ENCODE assay signal across 1 cellular context in the genomic region with DNA sequence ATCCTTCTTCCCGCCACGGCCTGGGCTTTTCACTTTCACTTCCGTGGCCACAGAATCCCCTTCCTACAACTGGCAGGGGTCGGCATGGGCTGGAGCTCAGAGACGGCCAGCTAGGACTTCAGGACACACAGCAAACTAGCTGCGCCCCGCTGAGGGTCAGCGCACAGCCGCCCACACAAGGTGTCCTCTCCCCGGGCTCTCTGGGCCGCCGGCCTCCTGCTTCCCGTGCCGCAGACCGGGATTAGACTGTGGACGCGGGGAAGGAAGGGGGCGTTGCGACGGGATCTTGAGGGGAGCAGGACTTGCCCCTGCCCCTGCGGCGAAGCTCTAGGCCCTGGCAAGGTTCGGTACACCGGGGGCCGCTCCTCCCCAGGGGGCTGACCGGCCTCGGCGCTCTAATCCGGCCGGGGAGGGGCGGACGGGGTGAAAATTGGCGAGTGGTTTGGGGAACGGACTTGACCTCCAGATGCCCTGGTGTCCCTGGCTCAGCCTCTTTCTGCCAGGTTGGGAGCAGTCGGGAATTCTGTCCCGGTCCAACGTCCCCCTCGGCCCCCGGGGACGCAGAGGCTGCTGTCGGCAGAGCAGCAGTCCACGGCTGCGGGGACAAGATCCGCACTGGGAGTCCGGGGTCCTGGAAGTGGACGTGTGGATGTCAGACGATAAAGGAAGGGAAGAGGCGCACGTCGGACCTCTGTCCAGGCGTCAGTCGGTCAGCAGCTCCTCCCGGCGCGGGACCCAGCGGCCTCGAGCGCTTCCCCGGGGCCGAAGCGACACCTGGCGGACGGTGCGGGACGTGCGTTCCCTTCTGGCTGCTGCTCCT.
A peak's percentile ranks its signal among the peaks of the same experiment; 100 is the strongest.
TF ChIP-seq lines count a peak whose summit lies in the region.

No MANE protein-coding gene starts in this region.

TF ChIP-seq in HepG2, 621 proteins besides CTCF, POLR2A, EP300 and RAD21 (continued from another document and continues in another):
- TF ChIP-seq JUNB (CRISPR knock-in tag; IDR thresholded peaks at IDR 0.05; ENCODE audit: borderline replicate concordance) (no peak), ATF7 (IDR thresholded peaks at IDR 0.05) (no peak), ATF7 (CRISPR knock-in tag; IDR thresholded peaks at IDR 0.05) (no peak), ZNF850 (CRISPR knock-in tag; conservative IDR thresholded peaks at IDR 0.05) (no peak), PAX8 (CRISPR knock-in tag; IDR thresholded peaks at IDR 0.05; ENCODE audit: borderline replicate concordance) (no peak), SMAD9 (CRISPR knock-in tag; IDR thresholded peaks at IDR 0.05) (no peak), ZNF746 (CRISPR knock-in tag; IDR thresholded peaks at IDR 0.05) (no peak), PHF20 (CRISPR knock-in tag; IDR thresholded peaks at IDR 0.05) (no peak; the same call in 1 of the 2 replicates), SMAD1 (CRISPR knock-in tag; IDR thresholded peaks at IDR 0.05; ENCODE audit: borderline replicate concordance, low read depth) (no peak), ZBTB42 (CRISPR knock-in tag; IDR thresholded peaks at IDR 0.05) (no peak), THAP11 (CRISPR knock-in tag; IDR thresholded peaks at IDR 0.05) (no peak), ZNF30 (CRISPR knock-in tag; IDR thresholded peaks at IDR 0.05) (no peak), ZNF430 (CRISPR knock-in tag; IDR thresholded peaks at IDR 0.05) (no peak), ZNF737 (CRISPR knock-in tag; IDR thresholded peaks at IDR 0.05; ENCODE audit: borderline replicate concordance) (no peak), GFI1 (CRISPR knock-in tag; IDR thresholded peaks at IDR 0.05; ENCODE audit: borderline replicate concordance) (no peak), SATB2 (CRISPR knock-in tag; IDR thresholded peaks at IDR 0.05) (no peak), ESRRA (CRISPR knock-in tag; IDR thresholded peaks at IDR 0.05; ENCODE audit: low read depth) (no peak), ZNF589 (CRISPR knock-in tag; conservative IDR thresholded peaks at IDR 0.05) (no peak), GABPA (IDR thresholded peaks at IDR 0.05; ENCODE audit: low read depth, low read length) (no peak), GABPA (CRISPR knock-in tag; IDR thresholded peaks at IDR 0.05; ENCODE audit: low read depth) (no peak), ZNF484 (CRISPR knock-in tag; IDR thresholded peaks at IDR 0.05; ENCODE audit: borderline replicate concordance, low read depth) (no peak), ZNF382 (CRISPR knock-in tag; IDR thresholded peaks at IDR 0.05; ENCODE audit: borderline replicate concordance) (no peak), MLLT10 (CRISPR knock-in tag; IDR thresholded peaks at IDR 0.05) (no peak)
- TF ChIP-seq, protein P1, sequence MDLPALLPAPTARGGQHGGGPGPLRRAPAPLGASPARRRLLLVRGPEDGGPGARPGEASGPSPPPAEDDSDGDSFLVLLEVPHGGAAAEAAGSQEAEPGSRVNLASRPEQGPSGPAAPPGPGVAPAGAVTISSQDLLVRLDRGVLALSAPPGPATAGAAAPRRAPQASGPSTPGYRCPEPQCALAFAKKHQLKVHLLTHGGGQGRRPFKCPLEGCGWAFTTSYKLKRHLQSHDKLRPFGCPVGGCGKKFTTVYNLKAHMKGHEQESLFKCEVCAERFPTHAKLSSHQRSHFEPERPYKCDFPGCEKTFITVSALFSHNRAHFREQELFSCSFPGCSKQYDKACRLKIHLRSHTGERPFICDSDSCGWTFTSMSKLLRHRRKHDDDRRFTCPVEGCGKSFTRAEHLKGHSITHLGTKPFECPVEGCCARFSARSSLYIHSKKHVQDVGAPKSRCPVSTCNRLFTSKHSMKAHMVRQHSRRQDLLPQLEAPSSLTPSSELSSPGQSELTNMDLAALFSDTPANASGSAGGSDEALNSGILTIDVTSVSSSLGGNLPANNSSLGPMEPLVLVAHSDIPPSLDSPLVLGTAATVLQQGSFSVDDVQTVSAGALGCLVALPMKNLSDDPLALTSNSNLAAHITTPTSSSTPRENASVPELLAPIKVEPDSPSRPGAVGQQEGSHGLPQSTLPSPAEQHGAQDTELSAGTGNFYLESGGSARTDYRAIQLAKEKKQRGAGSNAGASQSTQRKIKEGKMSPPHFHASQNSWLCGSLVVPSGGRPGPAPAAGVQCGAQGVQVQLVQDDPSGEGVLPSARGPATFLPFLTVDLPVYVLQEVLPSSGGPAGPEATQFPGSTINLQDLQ (CRISPR knock-in tag; IDR thresholded peaks at IDR 0.05): no peak
- TF ChIP-seq, protein P2, sequence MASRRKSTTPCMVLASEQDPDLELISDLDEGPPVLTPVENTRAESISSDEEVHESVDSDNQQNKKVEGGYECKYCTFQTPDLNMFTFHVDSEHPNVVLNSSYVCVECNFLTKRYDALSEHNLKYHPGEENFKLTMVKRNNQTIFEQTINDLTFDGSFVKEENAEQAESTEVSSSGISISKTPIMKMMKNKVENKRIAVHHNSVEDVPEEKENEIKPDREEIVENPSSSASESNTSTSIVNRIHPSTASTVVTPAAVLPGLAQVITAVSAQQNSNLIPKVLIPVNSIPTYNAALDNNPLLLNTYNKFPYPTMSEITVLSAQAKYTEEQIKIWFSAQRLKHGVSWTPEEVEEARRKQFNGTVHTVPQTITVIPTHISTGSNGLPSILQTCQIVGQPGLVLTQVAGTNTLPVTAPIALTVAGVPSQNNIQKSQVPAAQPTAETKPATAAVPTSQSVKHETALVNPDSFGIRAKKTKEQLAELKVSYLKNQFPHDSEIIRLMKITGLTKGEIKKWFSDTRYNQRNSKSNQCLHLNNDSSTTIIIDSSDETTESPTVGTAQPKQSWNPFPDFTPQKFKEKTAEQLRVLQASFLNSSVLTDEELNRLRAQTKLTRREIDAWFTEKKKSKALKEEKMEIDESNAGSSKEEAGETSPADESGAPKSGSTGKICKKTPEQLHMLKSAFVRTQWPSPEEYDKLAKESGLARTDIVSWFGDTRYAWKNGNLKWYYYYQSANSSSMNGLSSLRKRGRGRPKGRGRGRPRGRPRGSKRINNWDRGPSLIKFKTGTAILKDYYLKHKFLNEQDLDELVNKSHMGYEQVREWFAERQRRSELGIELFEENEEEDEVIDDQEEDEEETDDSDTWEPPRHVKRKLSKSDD (CRISPR knock-in tag; IDR thresholded peaks at IDR 0.05; ENCODE audit: low read depth): no peak
- TF ChIP-seq, protein P3, sequence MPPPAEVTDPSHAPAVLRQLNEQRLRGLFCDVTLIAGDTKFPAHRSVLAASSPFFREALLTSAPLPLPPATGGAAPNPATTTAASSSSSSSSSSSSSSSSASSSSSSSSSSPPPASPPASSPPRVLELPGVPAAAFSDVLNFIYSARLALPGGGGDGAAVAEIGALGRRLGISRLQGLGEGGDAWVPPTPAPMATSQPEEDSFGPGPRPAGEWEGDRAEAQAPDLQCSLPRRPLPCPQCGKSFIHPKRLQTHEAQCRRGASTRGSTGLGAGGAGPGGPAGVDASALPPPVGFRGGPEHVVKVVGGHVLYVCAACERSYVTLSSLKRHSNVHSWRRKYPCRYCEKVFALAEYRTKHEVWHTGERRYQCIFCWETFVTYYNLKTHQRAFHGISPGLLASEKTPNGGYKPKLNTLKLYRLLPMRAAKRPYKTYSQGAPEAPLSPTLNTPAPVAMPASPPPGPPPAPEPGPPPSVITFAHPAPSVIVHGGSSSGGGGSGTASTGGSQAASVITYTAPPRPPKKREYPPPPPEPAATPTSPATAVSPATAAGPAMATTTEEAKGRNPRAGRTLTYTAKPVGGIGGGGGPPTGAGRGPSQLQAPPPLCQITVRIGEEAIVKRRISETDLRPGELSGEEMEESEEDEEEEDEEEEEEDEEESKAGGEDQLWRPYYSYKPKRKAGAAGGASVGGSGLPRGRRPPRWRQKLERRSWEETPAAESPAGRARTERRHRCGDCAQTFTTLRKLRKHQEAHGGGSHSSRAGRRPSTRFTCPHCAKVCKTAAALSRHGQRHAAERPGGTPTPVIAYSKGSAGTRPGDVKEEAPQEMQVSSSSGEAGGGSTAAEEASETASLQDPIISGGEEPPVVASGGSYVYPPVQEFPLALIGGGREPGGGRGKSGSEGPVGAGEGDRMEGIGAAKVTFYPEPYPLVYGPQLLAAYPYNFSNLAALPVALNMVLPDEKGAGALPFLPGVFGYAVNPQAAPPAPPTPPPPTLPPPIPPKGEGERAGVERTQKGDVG (CRISPR knock-in tag; IDR thresholded peaks at IDR 0.05; ENCODE audit: borderline replicate concordance): no peak
- TF ChIP-seq, protein P4, sequence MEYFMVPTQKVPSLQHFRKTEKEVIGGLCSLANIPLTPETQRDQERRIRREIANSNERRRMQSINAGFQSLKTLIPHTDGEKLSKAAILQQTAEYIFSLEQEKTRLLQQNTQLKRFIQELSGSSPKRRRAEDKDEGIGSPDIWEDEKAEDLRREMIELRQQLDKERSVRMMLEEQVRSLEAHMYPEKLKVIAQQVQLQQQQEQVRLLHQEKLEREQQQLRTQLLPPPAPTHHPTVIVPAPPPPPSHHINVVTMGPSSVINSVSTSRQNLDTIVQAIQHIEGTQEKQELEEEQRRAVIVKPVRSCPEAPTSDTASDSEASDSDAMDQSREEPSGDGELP (IDR thresholded peaks at IDR 0.05; ENCODE audit: borderline replicate concordance, low read depth): no peak
- TF ChIP-seq, protein P5, sequence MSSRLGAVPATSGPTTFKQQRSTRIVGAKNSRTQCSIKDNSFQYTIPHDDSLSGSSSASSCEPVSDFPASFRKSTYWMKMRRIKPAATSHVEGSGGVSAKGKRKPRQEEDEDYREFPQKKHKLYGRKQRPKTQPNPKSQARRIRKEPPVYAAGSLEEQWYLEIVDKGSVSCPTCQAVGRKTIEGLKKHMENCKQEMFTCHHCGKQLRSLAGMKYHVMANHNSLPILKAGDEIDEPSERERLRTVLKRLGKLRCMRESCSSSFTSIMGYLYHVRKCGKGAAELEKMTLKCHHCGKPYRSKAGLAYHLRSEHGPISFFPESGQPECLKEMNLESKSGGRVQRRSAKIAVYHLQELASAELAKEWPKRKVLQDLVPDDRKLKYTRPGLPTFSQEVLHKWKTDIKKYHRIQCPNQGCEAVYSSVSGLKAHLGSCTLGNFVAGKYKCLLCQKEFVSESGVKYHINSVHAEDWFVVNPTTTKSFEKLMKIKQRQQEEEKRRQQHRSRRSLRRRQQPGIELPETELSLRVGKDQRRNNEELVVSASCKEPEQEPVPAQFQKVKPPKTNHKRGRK (CRISPR knock-in tag; IDR thresholded peaks at IDR 0.05): no peak
- TF ChIP-seq, protein P6, sequence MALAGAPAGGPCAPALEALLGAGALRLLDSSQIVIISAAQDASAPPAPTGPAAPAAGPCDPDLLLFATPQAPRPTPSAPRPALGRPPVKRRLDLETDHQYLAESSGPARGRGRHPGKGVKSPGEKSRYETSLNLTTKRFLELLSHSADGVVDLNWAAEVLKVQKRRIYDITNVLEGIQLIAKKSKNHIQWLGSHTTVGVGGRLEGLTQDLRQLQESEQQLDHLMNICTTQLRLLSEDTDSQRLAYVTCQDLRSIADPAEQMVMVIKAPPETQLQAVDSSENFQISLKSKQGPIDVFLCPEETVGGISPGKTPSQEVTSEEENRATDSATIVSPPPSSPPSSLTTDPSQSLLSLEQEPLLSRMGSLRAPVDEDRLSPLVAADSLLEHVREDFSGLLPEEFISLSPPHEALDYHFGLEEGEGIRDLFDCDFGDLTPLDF (CRISPR knock-in tag; IDR thresholded peaks at IDR 0.05): no peak
- TF ChIP-seq, protein P7, sequence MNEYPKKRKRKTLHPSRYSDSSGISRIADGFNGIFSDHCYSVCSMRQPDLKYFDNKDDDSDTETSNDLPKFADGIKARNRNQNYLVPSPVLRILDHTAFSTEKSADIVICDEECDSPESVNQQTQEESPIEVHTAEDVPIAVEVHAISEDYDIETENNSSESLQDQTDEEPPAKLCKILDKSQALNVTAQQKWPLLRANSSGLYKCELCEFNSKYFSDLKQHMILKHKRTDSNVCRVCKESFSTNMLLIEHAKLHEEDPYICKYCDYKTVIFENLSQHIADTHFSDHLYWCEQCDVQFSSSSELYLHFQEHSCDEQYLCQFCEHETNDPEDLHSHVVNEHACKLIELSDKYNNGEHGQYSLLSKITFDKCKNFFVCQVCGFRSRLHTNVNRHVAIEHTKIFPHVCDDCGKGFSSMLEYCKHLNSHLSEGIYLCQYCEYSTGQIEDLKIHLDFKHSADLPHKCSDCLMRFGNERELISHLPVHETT (CRISPR knock-in tag; conservative IDR thresholded peaks at IDR 0.05): no peak
- TF ChIP-seq, protein P8, sequence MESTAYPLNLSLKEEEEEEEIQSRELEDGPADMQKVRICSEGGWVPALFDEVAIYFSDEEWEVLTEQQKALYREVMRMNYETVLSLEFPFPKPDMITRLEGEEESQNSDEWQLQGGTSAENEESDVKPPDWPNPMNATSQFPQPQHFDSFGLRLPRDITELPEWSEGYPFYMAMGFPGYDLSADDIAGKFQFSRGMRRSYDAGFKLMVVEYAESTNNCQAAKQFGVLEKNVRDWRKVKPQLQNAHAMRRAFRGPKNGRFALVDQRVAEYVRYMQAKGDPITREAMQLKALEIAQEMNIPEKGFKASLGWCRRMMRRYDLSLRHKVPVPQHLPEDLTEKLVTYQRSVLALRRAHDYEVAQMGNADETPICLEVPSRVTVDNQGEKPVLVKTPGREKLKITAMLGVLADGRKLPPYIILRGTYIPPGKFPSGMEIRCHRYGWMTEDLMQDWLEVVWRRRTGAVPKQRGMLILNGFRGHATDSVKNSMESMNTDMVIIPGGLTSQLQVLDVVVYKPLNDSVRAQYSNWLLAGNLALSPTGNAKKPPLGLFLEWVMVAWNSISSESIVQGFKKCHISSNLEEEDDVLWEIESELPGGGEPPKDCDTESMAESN (CRISPR knock-in tag; conservative IDR thresholded peaks at IDR 0.05): 0 out of 2 replicates have a peak, but pooled peaks have one; percentile 32
